ENCODE assay signal across 30 cellular contexts in the genomic region with DNA sequence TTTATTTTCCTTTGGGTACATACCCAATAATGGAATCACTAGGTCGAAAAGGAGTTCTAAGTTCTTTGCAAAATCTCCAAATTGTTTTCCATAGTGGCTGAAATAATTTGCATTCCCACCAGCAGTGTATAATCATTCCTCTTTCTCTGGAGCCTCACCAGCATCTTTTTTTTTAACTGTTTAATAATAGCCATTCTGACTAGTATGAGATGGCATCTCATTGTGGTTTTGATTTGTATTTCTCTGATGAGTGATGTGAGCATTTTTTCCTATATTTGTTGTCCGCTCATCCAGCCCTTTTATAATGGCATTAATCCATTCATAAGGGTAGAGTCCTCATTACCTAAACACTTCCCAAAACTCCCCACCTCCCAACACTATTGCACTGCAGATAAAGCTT.
A peak's percentile ranks its signal among the peaks of the same experiment; 100 is the strongest.
DNase-seq lines count a peak whose midpoint lies in the region; ATAC-seq, FAIRE-seq and TF ChIP-seq lines count a peak whose summit lies in the region.
"Had no signal": no experiment of that assay in that cellular context is flagged by ENCODE, and none has a peak within 500 bp of the region (broad histone marks: within the 10 kb centered on the region; RNA-seq: fewer than 3 reads in every experiment).

No MANE protein-coding gene starts in this region.

- H2AFZ ChIP-seq in astrocyte (ENCODE audit: low read depth, low read length) (no peak overlapping the region), hepatocyte (no peak overlapping the region)
- H2AFZ ChIP-seq: GM23338, PC-9 had no signal

- H3K4me1 Mint-ChIP-seq in astrocyte (ENCODE audit: low read depth, unreplicated experiment), result peaks cover 4% of the 10 kb centered on the region
- H3K4me1 Mint-ChIP-seq in glutamatergic neuron (ENCODE audit: low read depth, unreplicated experiment), result no peaks in the 10 kb centered on the region
- H3K4me1 Mint-ChIP-seq in activated CD4-positive, alpha-beta T cell treated with anti-CD3 and anti-CD28 coated beads, Interleukin-2, amount 10 ng/mL, durations not matched to agents 24 days and 14 days, result no peaks in the 10 kb centered on the region
- H3K4me1 Mint-ChIP-seq: CD4-positive, alpha-beta memory T cell; IgD-negative memory B cell had no signal

- POLR2A ChIA-PET in BJ (lab: Charles Lee), result no interaction called here

- no peak overlapping the region for H3K4me3 ChIP-seq in BJ (ENCODE audit: low read depth, low read length)
- no peak overlapping the region for H3K4me3 ChIP-seq in astrocyte (ENCODE audit: insufficient read depth, low read depth, low read length)
- H3K4me3 ChIP-seq in hepatocyte, result no peak overlapping the region
- no peak overlapping the region for H3K4me3 ChIP-seq in aorta (ENCODE audit: low read length in 2 of 2)
- H3K4me3 ChIP-seq: GM23338, PC-9, SJSA1 had no signal

- CTCF ChIA-PET in BJ (lab: Yijun Ruan, JAX), result no interaction called here

- H3K9me3 ChIP-seq in astrocyte (ENCODE audit: insufficient read depth, low read depth, low read length) (no peaks in the 10 kb centered on the region), hepatocyte (ENCODE audit: low read depth) (no peaks in the 10 kb centered on the region), aorta (ENCODE audit: control insufficient read depth, low read length) (peaks cover 2% of the 10 kb centered on the region)
- H3K9me3 ChIP-seq: SJSA1 had no signal

- H3K4me2 ChIP-seq in astrocyte (ENCODE audit: low read length), result no peak overlapping the region
- H3K4me2 ChIP-seq in hepatocyte, result no peak overlapping the region
- H3K4me2 ChIP-seq: GM23338, KMS-11, PC-9 had no signal

- H3K9me3 Mint-ChIP-seq in astrocyte (ENCODE audit: unreplicated experiment) (no peaks in the 10 kb centered on the region), glutamatergic neuron (ENCODE audit: unreplicated experiment) (no peaks in the 10 kb centered on the region)
- H3K9me3 Mint-ChIP-seq in activated CD4-positive, alpha-beta T cell treated with anti-CD3 and anti-CD28 coated beads, Interleukin-2, amount 10 ng/mL, durations not matched to agents 24 days and 14 days, result no peaks in the 10 kb centered on the region

- H3K27me3 ChIP-seq in BJ (ENCODE audit: control insufficient read depth, insufficient read depth, low read length), result no peaks in the 10 kb centered on the region
- H3K27me3 ChIP-seq in astrocyte (ENCODE audit: insufficient read depth, low read length), result no peaks in the 10 kb centered on the region
- peaks cover 2% of the 10 kb centered on the region for H3K27me3 ChIP-seq in hepatocyte
- no peaks in the 10 kb centered on the region for H3K27me3 ChIP-seq in aorta (ENCODE audit: control insufficient read depth in 1 of 2, insufficient read depth in 2 of 2, low read length in 1 of 2)
- H3K27me3 ChIP-seq: SJSA1 had no signal

- H3K4me3 Mint-ChIP-seq in astrocyte (ENCODE audit: unreplicated experiment), result no peak overlapping the region
- H3K4me3 Mint-ChIP-seq in glutamatergic neuron (ENCODE audit: unreplicated experiment), result no peak overlapping the region
- no peak overlapping the region for H3K4me3 Mint-ChIP-seq in activated CD4-positive, alpha-beta T cell treated with anti-CD3 and anti-CD28 coated beads, Interleukin-2, amount 10 ng/mL, durations not matched to agents 24 days and 14 days
- H3K4me3 Mint-ChIP-seq: CD4-positive, alpha-beta memory T cell; GM23338; H9; IgD-negative memory B cell had no signal

- no peaks in the 10 kb centered on the region for H3K36me3 ChIP-seq in BJ (ENCODE audit: control insufficient read depth, insufficient read depth, low read length)
- no peaks in the 10 kb centered on the region for H3K36me3 ChIP-seq in astrocyte (ENCODE audit: insufficient read depth, low read length)
- no peaks in the 10 kb centered on the region for H3K36me3 ChIP-seq in hepatocyte (replicated peaks; ENCODE audit: insufficient read depth, low read depth)
- H3K36me3 ChIP-seq in aorta (ENCODE audit: control insufficient read depth in 1 of 2, insufficient read depth in 2 of 2, low read length in 1 of 2), result no peaks in the 10 kb centered on the region
- H3K36me3 ChIP-seq: SJSA1 had no signal

- H3K4me1 ChIP-seq in astrocyte (ENCODE audit: insufficient read depth, low read length) (no peaks in the 10 kb centered on the region), hepatocyte (ENCODE audit: insufficient read depth) (no peaks in the 10 kb centered on the region), aorta (ENCODE audit: control insufficient read depth in 1 of 2, insufficient read depth in 2 of 2, low read length in 2 of 2) (peaks cover 0 to 2% of the 10 kb centered on the region in 2 donors)
- H3K4me1 ChIP-seq: SJSA1 had no signal

- no peak overlapping the region for H3K9ac ChIP-seq in astrocyte (ENCODE audit: low read length)
- H3K9ac ChIP-seq: KMS-11 had no signal

- DNase-seq in BJ (ENCODE audit: low read depth) (peak; percentile 7), HCEC 1CT (peak; percentile 11), astrocyte (ENCODE audit: low read depth) (peak; percentile 23), glutamatergic neuron (no peak), hepatocyte (ENCODE audit: low spot score) (no peak), aorta (no peak)
- no peak for DNase-seq in stimulated activated CD4-positive, alpha-beta T cell treated with anti-CD3 and anti-CD28 coated beads, Interleukin-4, amount 100 ng/mL, for 1 hour
- DNase-seq in activated CD4-positive, alpha-beta T cell treated with anti-CD3 and anti-CD28 coated beads, Interleukin-2, amount 10 ng/mL, durations not matched to agents 24 days and 14 days, result no peak
- DNase-seq: AML-193; C1 segment of cervical spinal cord; CD4-positive, alpha-beta memory T cell; COR-L47; DMS79; H9; MV-4-11; NCI-H1105; NCI-H146; NCI-H1930; NCI-H2107; NCI-H524; NCI-H748 treated with DMSO at 0.1 percent for 48 hours; NK-92 treated with Interleukin-12 subunit alpha and Interleukin-12 subunit beta, amount 100 ng/mL, for 24 hours; PC-9 had no signal

- H3K27ac Mint-ChIP-seq in astrocyte (ENCODE audit: unreplicated experiment), result no peak overlapping the region
- peak overlapping the region; percentile 8 for H3K27ac Mint-ChIP-seq in glutamatergic neuron (ENCODE audit: unreplicated experiment)
- H3K27ac Mint-ChIP-seq in activated CD4-positive, alpha-beta T cell treated with anti-CD3 and anti-CD28 coated beads, Interleukin-2, amount 10 ng/mL, durations not matched to agents 24 days and 14 days, result no peak overlapping the region
- H3K27ac Mint-ChIP-seq: CD4-positive, alpha-beta memory T cell; GM23338; H9; IgD-negative memory B cell had no signal

- WGBS in hepatocyte (ENCODE audit: low lambda C conversion rate, missing lambda C conversion rate), result 93% methylated on average over 2 of the region's 2 CpGs
- 70 to 71% methylated on average over 2 of the region's 2 CpGs for WGBS in aorta, 2 donors

- H4K20me1 ChIP-seq in astrocyte (ENCODE audit: insufficient read depth, low read length) (no peaks in the 10 kb centered on the region), hepatocyte (ENCODE audit: insufficient read depth, poor library complexity, severe bottlenecking) (no peaks in the 10 kb centered on the region)

- H3K9me2 ChIP-seq in hepatocyte (replicated peaks; ENCODE audit: insufficient read depth), result no peaks in the 10 kb centered on the region

- ATAC-seq in aorta (ENCODE audit: low FRiP score), result no peak
- ATAC-seq: GM23338, Right ventricle myocardium inferior had no signal

- no peaks in the 10 kb centered on the region for H3K79me2 ChIP-seq in astrocyte (ENCODE audit: insufficient read depth, low read length)
- no peaks in the 10 kb centered on the region for H3K79me2 ChIP-seq in hepatocyte

- TF ChIP-seq CTCF in BJ (IDR thresholded peaks at IDR 0.05; ENCODE audit: insufficient read depth, low read depth, low read length) (no peak), astrocyte (IDR thresholded peaks at IDR 0.05; ENCODE audit: insufficient read depth, low read depth, low read length) (no peak), glutamatergic neuron (IDR thresholded peaks at IDR 0.05; ENCODE audit: partially characterized antibody, unreplicated experiment) (no peak), hepatocyte (IDR thresholded peaks at IDR 0.05; ENCODE audit: poor library complexity) (no peak)

- no peaks in the 10 kb centered on the region for H3K27me3 Mint-ChIP-seq in astrocyte (ENCODE audit: low read depth, unreplicated experiment)
- no peaks in the 10 kb centered on the region for H3K27me3 Mint-ChIP-seq in glutamatergic neuron (ENCODE audit: unreplicated experiment)
- H3K27me3 Mint-ChIP-seq in activated CD4-positive, alpha-beta T cell treated with anti-CD3 and anti-CD28 coated beads, Interleukin-2, amount 10 ng/mL, durations not matched to agents 24 days and 14 days, result no peaks in the 10 kb centered on the region
- H3K27me3 Mint-ChIP-seq: IgD-negative memory B cell had no signal

- H3K36me3 Mint-ChIP-seq in astrocyte (ENCODE audit: low read depth, unreplicated experiment) (no peaks in the 10 kb centered on the region), glutamatergic neuron (ENCODE audit: unreplicated experiment) (no peaks in the 10 kb centered on the region)
- no peaks in the 10 kb centered on the region for H3K36me3 Mint-ChIP-seq in activated CD4-positive, alpha-beta T cell treated with anti-CD3 and anti-CD28 coated beads, Interleukin-2, amount 10 ng/mL, durations not matched to agents 24 days and 14 days (ENCODE audit: low read depth)
- H3K36me3 Mint-ChIP-seq: CD4-positive, alpha-beta memory T cell; IgD-negative memory B cell had no signal

- FAIRE-seq in astrocyte (lab: Jason Lieb, UNC), result no peak
- FAIRE-seq: A204.1, GM18507 had no signal

- H3K27ac ChIP-seq in astrocyte (ENCODE audit: low read depth, low read length) (no peak overlapping the region), hepatocyte (no peak overlapping the region), aorta (ENCODE audit: low read depth in 1 of 2, low read length in 2 of 2) (no peak overlapping the region)
- H3K27ac ChIP-seq: KMS-11, PC-9, SJSA1 had no signal

- intact Hi-C loops in activated CD4-positive, alpha-beta T cell treated with anti-CD3 and anti-CD28 coated beads, Interleukin-2, amount 10 ng/mL, durations not matched to agents 24 days and 14 days (cut with micrococcal nuclease), result no loop called here
- intact Hi-C loops in aorta (cut with DNase I), result no loop called here

Comparison
In these comparisons a context has a peak if more than half of its experiments do, and no peak if none do; other contexts are left out.
1. DNase-seq: peak in BJ (single experiment), HCEC 1CT (single experiment) and astrocyte (single experiment); none in glutamatergic neuron (single experiment), stimulated activated CD4-positive, alpha-beta T cell treated with anti-CD3 and anti-CD28 coated beads, Interleukin-4, amount 100 ng/mL, for 1 hour (single experiment), activated CD4-positive, alpha-beta T cell treated with anti-CD3 and anti-CD28 coated beads, Interleukin-2, amount 10 ng/mL, durations not matched to agents 24 days and 14 days (single experiment), hepatocyte (single experiment) and aorta (0 of 2).